1 cellular context compared by ENCODE assay signal in genomic region chr19:41927810-41928192, GRCh38.
TF ChIP-seq lines count a peak whose summit lies in the region.

No MANE protein-coding gene starts in this region.

TF ChIP-seq in H1, 55 proteins besides CTCF, POLR2A, EP300 and RAD21:
- TF ChIP-seq EGR1 (IDR thresholded peaks at IDR 0.05; ENCODE audit: borderline replicate concordance, low read depth, low read length) (no peak), HDAC6 (IDR thresholded peaks at IDR 0.05; ENCODE audit: low read depth, low read length) (no peak), YY1 (IDR thresholded peaks at IDR 0.05; ENCODE audit: low read depth, low read length) (no peak), JUND (IDR thresholded peaks at IDR 0.05; ENCODE audit: low read length) (no peak), CTBP2 (IDR thresholded peaks at IDR 0.05; ENCODE audit: borderline replicate concordance, insufficient read depth, insufficient read length, low read length) (no peak), SIN3A (conservative IDR thresholded peaks at IDR 0.05 in 1 of 2, IDR thresholded peaks at IDR 0.05 in 1 of 2; ENCODE audit: low read depth in 1 of 2, low read length in 2 of 2) (no peak), ATF3 (IDR thresholded peaks at IDR 0.05; ENCODE audit: insufficient read depth, low read depth, low read length) (no peak), JUN (IDR thresholded peaks at IDR 0.05; ENCODE audit: low read depth, low read length) (no peak), ATF2 (IDR thresholded peaks at IDR 0.05; ENCODE audit: low read length) (no peak), CEBPB (IDR thresholded peaks at IDR 0.05; ENCODE audit: low read depth, low read length) (no peak), TCF12 (IDR thresholded peaks at IDR 0.05; ENCODE audit: low read depth, low read length) (no peak), POU5F1 (IDR thresholded peaks at IDR 0.05; ENCODE audit: low read depth, low read length) (no peak)
TF ChIP-seq in H1: peak in this region for 0.
